15 cellular contexts compared by ENCODE assay signal in genomic region chr15:96366526-96366877, GRCh38. TPM values are rescaled to one million over a fixed set of nuclear protein-coding genes. Genes with fewer than 3 reads are reported as not detected.
DNase-seq lines count a peak whose midpoint lies in the region; ATAC-seq and TF ChIP-seq lines count a peak whose summit lies in the region.
"Had no signal": no experiment of that assay in that cellular context is flagged by ENCODE, and none has a peak within 500 bp of the region (broad histone marks: within the 10 kb centered on the region; RNA-seq: fewer than 3 reads in every experiment).

No MANE protein-coding gene starts in this region.

- H2BK5ac ChIP-seq in neuronal stem cell (ENCODE audit: low read length) = no peak overlapping the region

- CTCF ChIA-PET in A673 (lab: Charles Lee) (no interaction called here), PC-3 (lab: Charles Lee) (no interaction called here)

- no peaks in the 10 kb centered on the region for H3K9me2 ChIP-seq in PC-3 (replicated peaks; ENCODE audit: low read length)

- no peak overlapping the region for H3K4me3 ChIP-seq in H7 (ENCODE audit: insufficient read depth, low read depth, low read length)
- H3K4me3 ChIP-seq in endodermal cell (ENCODE audit: low read length) = no peak overlapping the region
- H3K4me3 ChIP-seq in neuronal stem cell (ENCODE audit: low read length in 2 of 2) = peak overlapping the region in 1 of 2 donors; percentile 4
- H3K4me3 ChIP-seq in A673 (ENCODE audit: low read depth, low read length, poor library complexity, severe bottlenecking) = no peak overlapping the region
- H3K4me3 ChIP-seq in PC-3 (ENCODE audit: low read length) = no peak overlapping the region
- H3K4me3 ChIP-seq: A549, SJSA1 had no signal

- H3K4me1 ChIP-seq in endodermal cell (ENCODE audit: control insufficient read depth, insufficient read depth, low read length) (peaks cover 22% of the 10 kb centered on the region), neuronal stem cell (ENCODE audit: control insufficient read depth in 2 of 2, insufficient read depth in 1 of 2, low read depth in 1 of 2, low read length in 2 of 2) (peaks cover 23 to 36% of the 10 kb centered on the region in 2 donors), A673 (ENCODE audit: insufficient read depth, low read length, poor library complexity, severe bottlenecking) (peaks cover 3% of the 10 kb centered on the region), PC-3 (ENCODE audit: insufficient read depth, low read length) (no peaks in the 10 kb centered on the region)
- H3K4me1 ChIP-seq: A549, SJSA1 had no signal

- H3K4ac ChIP-seq in neuronal stem cell (ENCODE audit: low read length) = no peak overlapping the region

- WGBS in endodermal cell (ENCODE audit: insufficient coverage in 1 of 2, insufficient read length in 1 of 2), 2 experiments = 2 to 3% methylated on average over 9 to 22 of the region's 22 CpGs
- no CpG with 5 or more reads among the region's 22 CpGs for WGBS in neuronal stem cell (ENCODE audit: extremely low coverage in 2 of 2, insufficient read length in 2 of 2, insufficient replicate concordance in 1 of 2), 2 donors

- H4K20me1 ChIP-seq in PC-3 (ENCODE audit: low read length) = no peaks in the 10 kb centered on the region

- H3K18ac ChIP-seq in neuronal stem cell (ENCODE audit: low read length) = peak overlapping the region; percentile 31

- no peak for ATAC-seq in PC-3

- DNase-seq in ELF-1 (ENCODE audit: low read depth, low spot score) (peak; percentile 53), H7 (peak; percentile 74), endodermal cell (peak; percentile 72), neuronal stem cell (ENCODE audit: low spot score) (no peak), AML-193 (lab: John Stamatoyannopoulos, UW) (no peak), A673 (ENCODE audit: low spot score) (no peak), PC-3 (no peak)
- DNase-seq: CD4-positive, CD25-positive, alpha-beta regulatory T cell; MM.1S; NCI-H187 treated with DMSO at 0.1 percent for 48 hours; NCI-H446 treated with DMSO at 0.1 percent for 48 hours; NCI-H774; RPMI8226 had no signal

- BruUV-seq in A673 (replicated peaks; lab: Mats Ljungman, UMichigan) = no TSS peak
- BruUV-seq in PC-3 (replicated peaks; lab: Mats Ljungman, UMichigan) = no TSS peak

- H3K23ac ChIP-seq in neuronal stem cell (ENCODE audit: low read depth, low read length, poor library complexity) = no peak overlapping the region

- no peak overlapping the region for H4K8ac ChIP-seq in neuronal stem cell (ENCODE audit: low read depth, low read length)

- H3K9me3 ChIP-seq in endodermal cell (ENCODE audit: control insufficient read depth, low read length) (no peaks in the 10 kb centered on the region), neuronal stem cell (replicated peaks in 1 of 2; ENCODE audit: control insufficient read depth in 2 of 2, insufficient read depth in 1 of 2, low read depth in 1 of 2, low read length in 2 of 2) (peaks cover 0 to 15% of the 10 kb centered on the region in 2 donors), A673 (ENCODE audit: low read depth, low read length, poor library complexity, severe bottlenecking) (no peaks in the 10 kb centered on the region), PC-3 (ENCODE audit: low read length) (no peaks in the 10 kb centered on the region)
- H3K9me3 ChIP-seq: A549, SJSA1 had no signal

- H2BK120ac ChIP-seq in neuronal stem cell (ENCODE audit: low read depth, low read length) = no peak overlapping the region

- no peak overlapping the region for H3K9ac ChIP-seq in endodermal cell (ENCODE audit: extremely low read depth, low read length, poor library complexity, severe bottlenecking)
- H3K9ac ChIP-seq in neuronal stem cell (ENCODE audit: low read depth, low read length, poor library complexity) = no peak overlapping the region
- H3K9ac ChIP-seq in PC-3 (ENCODE audit: low read length) = no peak overlapping the region

- no peak overlapping the region for H2BK15ac ChIP-seq in neuronal stem cell (ENCODE audit: low read length)

- no peaks in the 10 kb centered on the region for H3K27me3 Mint-ChIP-seq in endodermal cell (ENCODE audit: insufficient read depth)

- H2AK5ac ChIP-seq in neuronal stem cell (ENCODE audit: low read depth, low read length) = no peak overlapping the region

- intact Hi-C loops in A673 (cut with micrococcal nuclease; ENCODE audit: unreplicated experiment) (no loop called here), PC-3 (cut with micrococcal nuclease) (no loop called here)

- H3K27ac Mint-ChIP-seq in endodermal cell = no peak overlapping the region
- H3K27ac Mint-ChIP-seq: CD4-positive, CD25-positive, alpha-beta regulatory T cell had no signal

- H3K4me3 Mint-ChIP-seq in endodermal cell = no peak overlapping the region

- H3K27me3 ChIP-seq in H7 (ENCODE audit: control insufficient read depth, insufficient read depth, low read length) (peaks cover 100% of the 10 kb centered on the region), endodermal cell (ENCODE audit: control insufficient read depth, insufficient read depth, low read length, poor library complexity, severe bottlenecking) (peaks cover 100% of the 10 kb centered on the region), neuronal stem cell (ENCODE audit: control insufficient read depth in 3 of 3, insufficient read depth in 3 of 3, low read depth in 1 of 3, low read length in 3 of 3) (peaks cover 21 to 85% (median 61%) of the 10 kb centered on the region in 3 experiments), A673 (replicated peaks; ENCODE audit: insufficient read depth, low read depth, low read length, poor library complexity) (no peaks in the 10 kb centered on the region), PC-3 (ENCODE audit: low read length) (no peaks in the 10 kb centered on the region)
- H3K27me3 ChIP-seq: SJSA1 had no signal

- TF ChIP-seq CTCF in endodermal cell (conservative IDR thresholded peaks at IDR 0.05) (no peak), A673 (conservative IDR thresholded peaks at IDR 0.05; ENCODE audit: low read depth, low read length) (no peak), PC-3 (conservative IDR thresholded peaks at IDR 0.05; ENCODE audit: low read depth, low read length) (no peak)

- H2BK12ac ChIP-seq in neuronal stem cell (ENCODE audit: low read length) = no peak overlapping the region

- POLR2A ChIA-PET in A673 (lab: Charles Lee; ENCODE audit: low non-redundant PET) (no interaction called here), PC-3 (lab: Charles Lee; ENCODE audit: unreplicated experiment) (no interaction called here)

- H3K27ac ChIP-seq in endodermal cell (ENCODE audit: low read depth, low read length) = no peak overlapping the region
- H3K27ac ChIP-seq in neuronal stem cell (replicated peaks; ENCODE audit: low read length) = no peak overlapping the region
- H3K27ac ChIP-seq in A673 (ENCODE audit: low read depth, low read length, poor library complexity, severe bottlenecking) = no peak overlapping the region
- H3K27ac ChIP-seq in PC-3 (ENCODE audit: low read length) = no peak overlapping the region
- H3K27ac ChIP-seq: A549, SJSA1 had no signal

- H3K4me2 ChIP-seq in neuronal stem cell (ENCODE audit: insufficient read depth, low read length, poor library complexity, severe bottlenecking) (peak overlapping the region; percentile 62), PC-3 (ENCODE audit: low read length) (no peak overlapping the region)
- H3K4me2 ChIP-seq: A549 had no signal

- no peak overlapping the region for H4K91ac ChIP-seq in neuronal stem cell (ENCODE audit: low read depth, low read length, poor library complexity)

- no peak overlapping the region for H3K14ac ChIP-seq in neuronal stem cell (ENCODE audit: low read length)

- peaks cover 36% of the 10 kb centered on the region for H3K4me1 Mint-ChIP-seq in endodermal cell

- H3F3A ChIP-seq in PC-3 (ENCODE audit: low read length, unreplicated experiment) = no peaks in the 10 kb centered on the region

- H3K79me2 ChIP-seq in PC-3 (ENCODE audit: low read length) = no peaks in the 10 kb centered on the region

- H3K79me1 ChIP-seq in neuronal stem cell (ENCODE audit: low read depth, low read length) = no peaks in the 10 kb centered on the region

- H2AFZ ChIP-seq in neuronal stem cell (ENCODE audit: low read length) (no peak overlapping the region), PC-3 (ENCODE audit: low read length) (no peak overlapping the region)

- no peaks in the 10 kb centered on the region for H3K36me3 Mint-ChIP-seq in endodermal cell (ENCODE audit: low read depth)

- no peaks in the 10 kb centered on the region for H3K36me3 ChIP-seq in H7 (replicated peaks; ENCODE audit: control insufficient read depth, insufficient read depth, low read length)
- H3K36me3 ChIP-seq in endodermal cell (ENCODE audit: control insufficient read depth, insufficient read depth, low read length) = no peaks in the 10 kb centered on the region
- H3K36me3 ChIP-seq in neuronal stem cell (replicated peaks in 1 of 2; ENCODE audit: control insufficient read depth in 2 of 2, insufficient read depth in 2 of 2, low read length in 2 of 2) = no peaks in the 10 kb centered on the region
- H3K36me3 ChIP-seq in A673 (ENCODE audit: insufficient read depth, low read length, poor library complexity, severe bottlenecking) = no peaks in the 10 kb centered on the region
- no peaks in the 10 kb centered on the region for H3K36me3 ChIP-seq in PC-3 (ENCODE audit: low read depth, low read length)
- H3K36me3 ChIP-seq: SJSA1 had no signal

- H3K9me3 Mint-ChIP-seq in endodermal cell = no peaks in the 10 kb centered on the region

RNA-seq across cellular contexts. Expression of gene NR2F2, which starts 36.0 kb away (rescaled TPM):
- total RNA-seq in H7 (2014; rRNA removed; shearing (Covaris generic)) = 0.17 TPM in 1 of 2 replicates, not detected in the other
- total RNA-seq in endodermal cell (1 to 10 TPM in 1 of 2 donors, under 1 TPM in 1; 0.73 to 3.3 TPM), A673 (2021) (106 and 138 TPM in 2 replicates), PC-3 (2014; rRNA removed) (19.0 and 19.6 TPM in 2 replicates)
- polyA plus RNA-seq in endodermal cell (2013, experiment 1 of 2) = 54.2 TPM
- polyA plus RNA-seq in endodermal cell (2013, experiment 2 of 2) = 40.9 TPM
- 43.2 TPM for polyA plus RNA-seq in neuronal stem cell (2013, experiment 1 of 2)
- polyA plus RNA-seq in neuronal stem cell (2013, experiment 2 of 2) = 45.4 TPM
- total RNA-seq: CD4-positive, CD25-positive, alpha-beta regulatory T cell had no signal
- polyA plus RNA-seq: CD4-positive, CD25-positive, alpha-beta regulatory T cell had no signal

Comparison
In these comparisons a context has a peak if more than half of its experiments do, and no peak if none do; other contexts are left out.
1. DNase-seq: peak in ELF-1 (single experiment), H7 (single experiment) and endodermal cell (single experiment); none in neuronal stem cell (single experiment), AML-193 (0 of 2), A673 (single experiment) and PC-3 (single experiment).